Comparison of ENCODE assay signal across 8 cellular contexts in genomic region chr19:37172368-37173366, GRCh38. TPM values are rescaled to one million over a fixed set of nuclear protein-coding genes. Genes with fewer than 3 reads are reported as not detected.
A peak's percentile ranks its signal among the peaks of the same experiment; 100 is the strongest.
DNase-seq lines count a peak whose midpoint lies in the region; ATAC-seq and TF ChIP-seq lines count a peak whose summit lies in the region.

ZNF585A (minus strand) TSS chr19:37172695; CDS start chr19:37169910, 2,785 bp downstream.

- DNase-seq in NCI-H187 (lab: John Stamatoyannopoulos, UW) (peak; percentile 95 to 97), T1000 (lab: John Stamatoyannopoulos, UW) (peak; percentile 91), astrocyte of the spinal cord (ENCODE audit: low read depth, low spot score) (peak; percentile 97), hippocampal formation (lab: John Stamatoyannopoulos, UW) (peak; percentile 92 to 99), aorta (peak; percentile 95)

- H3K36me3 ChIP-seq in rectal smooth muscle tissue (ENCODE audit: control insufficient read depth, insufficient read depth, low read length) (peaks cover 14% of the 10 kb centered on the region), aorta (ENCODE audit: control insufficient read depth in 1 of 2, insufficient read depth in 2 of 2, low read length in 1 of 2) (peaks cover 5% of the 10 kb centered on the region in 2 donors)

- H3K4me3 ChIP-seq in astrocyte of the spinal cord (ENCODE audit: low read depth, low read length) (peak within 1 kb of the TSS; percentile 97), rectal smooth muscle tissue (ENCODE audit: low read length) (peak within 1 kb of the TSS; percentile 97), aorta (ENCODE audit: low read length in 2 of 2) (peak within 1 kb of the TSS; percentile 63 to 100)

- intact Hi-C loops in aorta (cut with DNase I) = loop anchor here (2.0 to 10.0 kb wide), 4 partner anchors 38 to 200 kb away; partner anchors contain the start of genes ZNF420 (in 1 of the 2) and ZNF585B (in 1 of the 2)

- peaks cover 2% of the 10 kb centered on the region for H3K4me1 ChIP-seq in rectal smooth muscle tissue (ENCODE audit: control insufficient read depth, insufficient read depth, low read length)
- H3K4me1 ChIP-seq in aorta (ENCODE audit: control insufficient read depth in 1 of 2, insufficient read depth in 2 of 2, low read length in 2 of 2) = no peaks in the 10 kb centered on the region

- peak; percentile 71 for TF ChIP-seq POLR2A in GM18505 (IDR thresholded peaks at IDR 0.05; ENCODE audit: borderline replicate concordance, extremely low read depth, insufficient read depth, insufficient read length)

- H3K9me3 ChIP-seq in aorta (ENCODE audit: control insufficient read depth, low read length) = peaks cover 5% of the 10 kb centered on the region

- peak; percentile 99 for ATAC-seq in GM18505 (IDR thresholded peaks at IDR 0.05; ENCODE audit: unreplicated experiment)
- peak; percentile 95 for ATAC-seq in HG02938 (IDR thresholded peaks at IDR 0.05; ENCODE audit: unreplicated experiment)
- ATAC-seq in aorta (ENCODE audit: low FRiP score) = peak; percentile 100

- peak within 1 kb of the TSS; percentile 87 for H3K9ac ChIP-seq in rectal smooth muscle tissue (ENCODE audit: low read length)

- in situ Hi-C loops in astrocyte of the spinal cord (cut with HindIII; ENCODE audit: low sequenced_read_pairs) = no loop called here

- TF ChIP-seq CTCF in astrocyte of the spinal cord (IDR thresholded peaks at IDR 0.05; ENCODE audit: low read depth, low read length) = peak; percentile 38

- H3K27me3 ChIP-seq in rectal smooth muscle tissue (ENCODE audit: control insufficient read depth, insufficient read depth, low read length) (no peaks in the 10 kb centered on the region), aorta (ENCODE audit: control insufficient read depth in 1 of 2, insufficient read depth in 2 of 2, low read length in 1 of 2) (no peaks in the 10 kb centered on the region)

- H3K27ac ChIP-seq in rectal smooth muscle tissue (ENCODE audit: low read depth, low read length) = peak within 1 kb of the TSS; percentile 69
- peak within 1 kb of the TSS in 1 of 2 donors; percentile 64 for H3K27ac ChIP-seq in aorta (ENCODE audit: low read depth in 1 of 2, low read length in 2 of 2)

- 5% methylated on average over 30 of the region's 30 CpGs for WGBS in aorta, 2 donors

RNA-seq across cellular contexts. Expression of gene ZNF585A, which starts in this region (rescaled TPM):
- total RNA-seq in aorta = 10 to 100 TPM in 1 of 2 donors, 1 to 10 TPM in 1; 8.6 to 15.1 TPM
- polyA plus RNA-seq in aorta = 10 to 100 TPM; 14.5 to 17.7 TPM
